Comparison of ENCODE assay signal across 8 cellular contexts in the genomic region with DNA sequence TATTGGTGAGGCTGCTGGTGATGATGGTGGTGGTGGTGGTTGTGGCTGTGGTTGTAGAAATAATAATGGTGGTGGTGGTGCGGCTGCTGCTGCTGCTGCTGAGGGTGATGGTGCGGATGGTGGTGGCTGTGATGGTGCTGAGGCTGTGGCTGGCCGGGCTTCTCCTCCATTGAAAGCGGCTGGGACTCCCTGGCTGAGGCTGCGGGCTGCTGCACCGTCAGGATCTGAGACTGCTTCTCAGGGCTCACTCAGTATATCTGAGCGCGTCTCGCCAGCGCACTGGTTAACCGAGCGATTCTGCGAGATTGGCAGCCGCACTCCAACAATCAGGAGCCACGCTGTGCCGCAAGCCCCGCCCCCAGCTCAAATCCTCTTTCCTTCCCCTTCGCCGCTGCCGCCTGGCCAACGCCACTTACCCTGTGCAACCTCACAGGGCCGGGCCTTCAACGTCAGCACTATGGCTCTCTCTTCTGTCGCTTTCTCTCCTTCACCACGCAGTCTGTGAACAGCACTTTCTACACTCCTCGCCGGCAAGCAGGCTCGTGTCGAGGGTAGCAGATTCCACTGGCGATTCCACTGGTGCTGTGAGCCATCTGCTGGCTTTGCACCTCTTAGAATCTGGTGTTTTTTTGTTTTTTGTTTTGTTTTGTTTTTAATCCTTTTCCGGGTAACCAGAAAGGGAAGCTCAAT. TPM values are rescaled to one million over a fixed set of nuclear protein-coding genes. Genes with fewer than 3 reads are reported as not detected.
DNase-seq lines count a peak whose midpoint lies in the region; ATAC-seq and TF ChIP-seq lines count a peak whose summit lies in the region.

Gene NUFIP2 (minus strand): TSS at position 259 of the 690 bp plus-strand sequence. CDS start 89 bp downstream, at position 170.

- WGBS in esophagus muscularis mucosa = 0% methylated on average over 14 of the region's 31 CpGs

- intact Hi-C loops in esophagus muscularis mucosa (cut with DNase I) = loop anchor here (5.0 kb wide), 2 partner anchors 37 to 77 kb away; no protein-coding TSS in a partner anchor

- peak within 1 kb of the TSS; percentile 97 for H3K4me2 ChIP-seq in Karpas-422 (ENCODE audit: low read depth, low read length, poor library complexity, severe bottlenecking)

- peaks cover 24% of the 10 kb centered on the region for H3K36me3 ChIP-seq in Karpas-422 (ENCODE audit: insufficient read depth, low read length)
- H3K36me3 ChIP-seq in esophagus muscularis mucosa = peaks cover 0 to 11% (median 3%) of the 10 kb centered on the region in 4 donors
- H3K36me3 ChIP-seq in muscle layer of duodenum (ENCODE audit: control insufficient read depth in 1 of 2, insufficient read depth in 2 of 2, low read length in 2 of 2) = peaks cover 0 to 8% of the 10 kb centered on the region in 2 donors

- H3K27me3 ChIP-seq in Karpas-422 (ENCODE audit: low read length) (no peaks in the 10 kb centered on the region), esophagus muscularis mucosa (no peaks in the 10 kb centered on the region), muscle layer of duodenum (ENCODE audit: low read depth, low read length) (no peaks in the 10 kb centered on the region)

- H3K9me3 ChIP-seq in Karpas-422 (ENCODE audit: low read length) (no peaks in the 10 kb centered on the region), esophagus muscularis mucosa (no peaks in the 10 kb centered on the region), muscle layer of duodenum (ENCODE audit: control insufficient read depth in 1 of 2, low read length in 2 of 2) (no peaks in the 10 kb centered on the region)

- H3K27ac ChIP-seq in Karpas-422 (ENCODE audit: low read length) = peak within 1 kb of the TSS; percentile 93
- peak within 1 kb of the TSS; percentile 97 to 100 (median 99) for H3K27ac ChIP-seq in esophagus muscularis mucosa (replicated peaks in 1 of 4)
- peak within 1 kb of the TSS; percentile 99 for H3K27ac ChIP-seq in muscle layer of duodenum (ENCODE audit: low read length)

- H4K20me1 ChIP-seq in Karpas-422 (ENCODE audit: insufficient read depth, low read depth, low read length) = peaks cover 29% of the 10 kb centered on the region

- H2AFZ ChIP-seq in Karpas-422 (ENCODE audit: low read length) = peak within 1 kb of the TSS; percentile 80

- DNase-seq in DMS79 treated with DMSO at 0.1 percent for 48 hours (lab: John Stamatoyannopoulos, UW) = peak; percentile 99
- peak; percentile 99 for DNase-seq in Karpas-422
- peak; percentile 99 for DNase-seq in RKO (ENCODE audit: low spot score)
- DNase-seq in activated T-helper 1 cell treated with Interleukin-2 at 50 U/mL for 16 hours (ENCODE audit: low read depth) = peak; percentile 97
- DNase-seq in esophagus muscularis mucosa (ENCODE audit: extremely low spot score) = peak; percentile 100
- peak; percentile 97 for DNase-seq in stimulated activated CD8-positive, alpha-beta memory T cell treated with anti-CD3 and anti-CD28 coated beads, Interleukin-7, amount 100 ng/mL, for 4 hours (ENCODE audit: low read depth in 2 of 2)

- H3K9ac ChIP-seq in Karpas-422 (ENCODE audit: low read length) = peak within 1 kb of the TSS; percentile 100

- H3K4me1 ChIP-seq in Karpas-422 (ENCODE audit: low read length) (peaks cover 30% of the 10 kb centered on the region), esophagus muscularis mucosa (peaks cover 26 to 38% (median 35%) of the 10 kb centered on the region in 4 donors), muscle layer of duodenum (ENCODE audit: control insufficient read depth in 1 of 2, insufficient read depth in 2 of 2, low read length in 2 of 2) (peaks cover 5 to 31% of the 10 kb centered on the region in 2 donors)

- peak; percentile 75 for ATAC-seq in GM21825 (IDR thresholded peaks at IDR 0.05; ENCODE audit: unreplicated experiment)

- H3K9me2 ChIP-seq in Karpas-422 (replicated peaks; ENCODE audit: insufficient read depth, low read length) = no peaks in the 10 kb centered on the region

- TF ChIP-seq CTCF in esophagus muscularis mucosa (IDR thresholded peaks at IDR 0.05) = peak in 2 of 3 experiments; percentile 23 to 31

- peak within 1 kb of the TSS; percentile 100 for H3K4me3 ChIP-seq in Karpas-422 (ENCODE audit: low read length)
- peak within 1 kb of the TSS; percentile 91 to 100 (median 96) for H3K4me3 ChIP-seq in esophagus muscularis mucosa
- H3K4me3 ChIP-seq in muscle layer of duodenum (ENCODE audit: low read depth in 1 of 2, low read length in 2 of 2) = peak within 1 kb of the TSS; percentile 77 to 80

- H3K79me2 ChIP-seq in Karpas-422 (ENCODE audit: low read length) = peaks cover 46% of the 10 kb centered on the region

- peak; percentile 99 for TF ChIP-seq POLR2A in esophagus muscularis mucosa (IDR thresholded peaks at IDR 0.05; ENCODE audit: low read depth)

- no peak for TF ChIP-seq EP300 in esophagus muscularis mucosa (IDR thresholded peaks at IDR 0.05)

RNA-seq across cellular contexts. Expression of gene NUFIP2, which starts in this region (rescaled TPM):
- total RNA-seq in Karpas-422 (2014; rRNA removed; shearing (Covaris generic); ENCODE audit: low replicate concordance) = 22.3 and 38.5 TPM in 2 replicates
- total RNA-seq in esophagus muscularis mucosa = 10 to 100 TPM; 27.6 to 37.6 (median 30.5) TPM

Comparison
In these comparisons a context has a peak if more than half of its experiments do, and no peak if none do; other contexts are left out.
1. Peak in every context shown above with its lines: DNase-seq, ATAC-seq, H3K4me3 ChIP-seq and H3K27ac ChIP-seq.